In the genomic region with DNA sequence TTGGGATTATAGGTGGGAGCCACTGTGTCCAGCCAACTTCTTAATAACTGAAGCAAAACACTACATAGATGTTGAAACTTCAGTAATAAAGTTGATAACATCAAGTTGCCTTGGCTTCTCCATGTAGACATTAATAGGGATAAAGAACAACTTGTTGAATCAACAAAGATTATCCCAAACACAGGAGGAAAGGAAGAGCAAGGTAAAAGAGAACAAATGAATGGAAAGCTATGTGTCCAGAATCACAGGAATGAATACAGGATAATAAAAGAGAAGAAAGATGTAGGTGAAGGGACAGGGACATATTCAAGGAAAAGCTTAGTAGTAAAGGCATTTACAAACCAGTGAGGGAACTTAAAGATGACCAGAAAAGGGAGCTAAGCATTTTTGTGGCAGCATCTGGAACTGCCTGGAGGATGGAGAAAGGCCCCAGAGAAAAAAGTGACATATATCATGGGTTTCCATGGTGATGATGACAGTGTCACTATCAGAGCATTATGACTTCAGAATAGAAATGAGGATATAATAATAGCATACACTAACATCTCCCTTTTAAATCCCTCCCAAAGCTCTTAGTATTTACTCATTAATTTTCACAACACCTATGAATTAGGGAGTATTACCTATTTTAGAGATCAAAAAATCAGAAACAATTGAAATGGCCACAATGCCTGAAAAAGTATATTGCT, we compare ENCODE assay signal across 13 cellular contexts.
DNase-seq lines count a peak whose midpoint lies in the region; ATAC-seq lines count a peak whose summit lies in the region.
"Had no signal": no experiment of that assay in that cellular context is flagged by ENCODE, and none has a peak within 500 bp of the region (broad histone marks: within the 10 kb centered on the region; RNA-seq: fewer than 3 reads in every experiment).

No MANE protein-coding gene starts in this region.

- H3K4me3 Mint-ChIP-seq in memory B cell, result no peak overlapping the region
- H3K4me3 Mint-ChIP-seq: T-helper 1 cell treated with Interleukin-12 subunit alpha and Interleukin-12 subunit beta and Interleukin-4 antibody, amounts not matched to agents 30 μg/mL and 1 μg/mL, for 36 hours had no signal

- H3K36me3 Mint-ChIP-seq in memory B cell, result no peaks in the 10 kb centered on the region

- DNase-seq in NCI-H1436 (lab: John Stamatoyannopoulos, UW), result peak; percentile 37
- DNase-seq in NCI-H1436 treated with DMSO at 0.1 percent for 48 hours (lab: John Stamatoyannopoulos, UW), result no peak
- peak; percentile 38 for DNase-seq in EH (ENCODE audit: low read depth)
- DNase-seq in NCI-H69 (lab: John Stamatoyannopoulos, UW), result peak; percentile 23
- no peak for DNase-seq in memory B cell (ENCODE audit: low spot score in 2 of 2)
- DNase-seq: COR-L47, Karpas-422, NCI-H1930, NCI-H524 treated with DMSO at 0.1 percent for 48 hours had no signal

- H3K9me3 Mint-ChIP-seq in memory B cell, result no peaks in the 10 kb centered on the region
- H3K9me3 Mint-ChIP-seq: T-helper 1 cell treated with Interleukin-12 subunit alpha and Interleukin-12 subunit beta and Interleukin-4 antibody, amounts not matched to agents 30 μg/mL and 1 μg/mL, for 36 hours had no signal

- H3K4me1 Mint-ChIP-seq in memory B cell, result peaks cover 12% of the 10 kb centered on the region

- peak overlapping the region; percentile 95 for H3K27ac Mint-ChIP-seq in memory B cell
- H3K27ac Mint-ChIP-seq: T-helper 1 cell treated with Interleukin-12 subunit alpha and Interleukin-12 subunit beta and Interleukin-4 antibody, amounts not matched to agents 30 μg/mL and 1 μg/mL, for 36 hours had no signal

- no peak for ATAC-seq in memory B cell (ENCODE audit: low read depth)
- ATAC-seq in HG03565 (IDR thresholded peaks at IDR 0.05; ENCODE audit: unreplicated experiment), result no peak
- ATAC-seq in GM19395 (IDR thresholded peaks at IDR 0.05; ENCODE audit: unreplicated experiment), result no peak
- ATAC-seq: A549 had no signal

- H3K27me3 Mint-ChIP-seq in memory B cell, result no peaks in the 10 kb centered on the region

Comparison
In these comparisons a context has a peak if more than half of its experiments do, and no peak if none do; other contexts are left out.
1. DNase-seq: peak in NCI-H1436 (single experiment), EH (single experiment) and NCI-H69 (single experiment); none in NCI-H1436 treated with DMSO at 0.1 percent for 48 hours (single experiment) and memory B cell (0 of 2).